11 cellular contexts compared by ENCODE assay signal in genomic region chr5:68406344-68406743, GRCh38.
A peak's percentile ranks its signal among the peaks of the same experiment; 100 is the strongest.
DNase-seq lines count a peak whose midpoint lies in the region; ATAC-seq and TF ChIP-seq lines count a peak whose summit lies in the region.
"Had no signal": no experiment of that assay in that cellular context is flagged by ENCODE, and none has a peak within 500 bp of the region (broad histone marks: within the 10 kb centered on the region; RNA-seq: fewer than 3 reads in every experiment).

No MANE protein-coding gene starts in this region.

- H3K79me2 ChIP-seq in mammary epithelial cell (ENCODE audit: insufficient read depth, low read length): no peaks in the 10 kb centered on the region

- no peak overlapping the region for H3K9ac ChIP-seq in mammary epithelial cell (ENCODE audit: insufficient read depth, low read length)
- H3K9ac ChIP-seq: BLaER1 treated with 17β-estradiol and CSF1 and Interleukin-3, amounts not matched to agents 10 nM and 100 nM had no signal

- H3K9me3 ChIP-seq in mammary epithelial cell (replicated peaks; ENCODE audit: insufficient read depth, low read length): no peaks in the 10 kb centered on the region

- peak overlapping the region; percentile 91 for H2AFZ ChIP-seq in mammary epithelial cell (ENCODE audit: low read depth, low read length)

- BruUV-seq in mammary epithelial cell (replicated peaks; lab: Mats Ljungman, UMichigan): no TSS peak

- H4K20me1 ChIP-seq in mammary epithelial cell (ENCODE audit: insufficient read depth, low read length): no peaks in the 10 kb centered on the region
- H4K20me1 ChIP-seq: BLaER1 treated with 17β-estradiol and CSF1 and Interleukin-3, amounts not matched to agents 10 nM and 100 nM had no signal

- no peaks in the 10 kb centered on the region for H3K36me3 ChIP-seq in mammary epithelial cell (ENCODE audit: insufficient read depth, low read length)
- H3K36me3 ChIP-seq: BLaER1 treated with 17β-estradiol and CSF1 and Interleukin-3, amounts not matched to agents 10 nM and 100 nM had no signal

- no peak overlapping the region for H3K27ac ChIP-seq in mammary epithelial cell (ENCODE audit: insufficient read depth, low read depth, low read length)
- H3K27ac ChIP-seq: BLaER1 treated with 17β-estradiol and CSF1 and Interleukin-3, amounts not matched to agents 10 nM and 100 nM had no signal

- TF ChIP-seq CTCF in mammary epithelial cell (conservative IDR thresholded peaks at IDR 0.05 in 1 of 2, IDR thresholded peaks at IDR 0.05 in 1 of 2; ENCODE audit: extremely low read depth in 1 of 2, insufficient read depth in 1 of 2, low read depth in 1 of 2, low read length in 2 of 2): no peak
- TF ChIP-seq CTCF in type B pancreatic cell (conservative IDR thresholded peaks at IDR 0.05): no peak

- no peaks in the 10 kb centered on the region for H3K27me3 Mint-ChIP-seq in activated naive CD4-positive, alpha-beta T cell treated with anti-CD3 and anti-CD28 coated beads, Interleukin-2, amount 50 U/mL, for 24 hours
- no peaks in the 10 kb centered on the region for H3K27me3 Mint-ChIP-seq in type B pancreatic cell

- DNase-seq in activated naive CD4-positive, alpha-beta T cell treated with Interleukin-2 at 50 U/mL for 16 hours: no peak
- DNase-seq in mammary epithelial cell (peak; percentile 47), type B pancreatic cell (ENCODE audit: extremely low spot score, unreplicated experiment) (no peak), KG1 (lab: John Stamatoyannopoulos, UW) (no peak)
- no peak for DNase-seq in stimulated activated CD4-positive, alpha-beta T cell treated with anti-CD3 and anti-CD28 coated beads, Interleukin-4, amount 100 ng/mL, for 4 hours
- DNase-seq: GOT3, NCI-H446 had no signal

- H3K4me1 ChIP-seq in mammary epithelial cell (ENCODE audit: insufficient read depth, low read length): peaks cover 24% of the 10 kb centered on the region

- in situ Hi-C loops in mammary epithelial cell (cut with MboI; ENCODE audit: low sequenced_read_pairs in 2 of 2): no loop called here

- 52% methylated on average over 2 of the region's 2 CpGs for WGBS in mammary epithelial cell (ENCODE audit: low coverage, missing lambda C conversion rate)

- H3K27ac Mint-ChIP-seq in activated naive CD4-positive, alpha-beta T cell treated with anti-CD3 and anti-CD28 coated beads, Interleukin-2, amount 50 U/mL, for 24 hours: peak overlapping the region; percentile 18
- H3K27ac Mint-ChIP-seq in type B pancreatic cell: peak overlapping the region; percentile 0

- peak overlapping the region; percentile 56 for H3K4me2 ChIP-seq in mammary epithelial cell (ENCODE audit: insufficient read depth, low read depth, low read length)

- peak overlapping the region; percentile 19 for H3K4me3 Mint-ChIP-seq in activated naive CD4-positive, alpha-beta T cell treated with anti-CD3 and anti-CD28 coated beads, Interleukin-2, amount 50 U/mL, for 24 hours
- H3K4me3 Mint-ChIP-seq in type B pancreatic cell: peak overlapping the region; percentile 21

- peak; percentile 8 for ATAC-seq in HG03135 (IDR thresholded peaks at IDR 0.05; ENCODE audit: unreplicated experiment)
- no peak for ATAC-seq in GM21381 (IDR thresholded peaks at IDR 0.05; ENCODE audit: unreplicated experiment)

- no peaks in the 10 kb centered on the region for H3K36me3 Mint-ChIP-seq in activated naive CD4-positive, alpha-beta T cell treated with anti-CD3 and anti-CD28 coated beads, Interleukin-2, amount 50 U/mL, for 24 hours
- H3K36me3 Mint-ChIP-seq in type B pancreatic cell: no peaks in the 10 kb centered on the region

- intact Hi-C loops in mammary epithelial cell (cut with micrococcal nuclease): no loop called here

- H3K9me3 Mint-ChIP-seq in activated naive CD4-positive, alpha-beta T cell treated with anti-CD3 and anti-CD28 coated beads, Interleukin-2, amount 50 U/mL, for 24 hours: no peaks in the 10 kb centered on the region
- no peaks in the 10 kb centered on the region for H3K9me3 Mint-ChIP-seq in type B pancreatic cell

- H3K27me3 ChIP-seq in mammary epithelial cell (ENCODE audit: insufficient read depth, low read length): no peaks in the 10 kb centered on the region
- H3K27me3 ChIP-seq: BLaER1 treated with 17β-estradiol and CSF1 and Interleukin-3, amounts not matched to agents 10 nM and 100 nM had no signal

- peaks cover 22% of the 10 kb centered on the region for H3K4me1 Mint-ChIP-seq in activated naive CD4-positive, alpha-beta T cell treated with anti-CD3 and anti-CD28 coated beads, Interleukin-2, amount 50 U/mL, for 24 hours
- peaks cover 20% of the 10 kb centered on the region for H3K4me1 Mint-ChIP-seq in type B pancreatic cell (ENCODE audit: unreplicated experiment)

- H3K4me3 ChIP-seq in mammary epithelial cell (replicated peaks in 1 of 3; ENCODE audit: insufficient read depth in 1 of 3, low read depth in 2 of 3, low read length in 3 of 3): no peak overlapping the region
- H3K4me3 ChIP-seq: BLaER1 treated with 17β-estradiol and CSF1 and Interleukin-3, amounts not matched to agents 10 nM and 100 nM had no signal

- CTCF ChIA-PET in mammary epithelial cell (lab: Charles Lee; ENCODE audit: low non-redundant PET): no interaction called here

- dilution Hi-C loops in mammary epithelial cell (cut with HindIII; ENCODE audit: low sequenced_read_pairs): no loop called here
